ENCODE assay signal across 8 cellular contexts in genomic region chr3:58333206-58334012, GRCh38. TPM values are rescaled to one million over a fixed set of nuclear protein-coding genes. Genes with fewer than 3 reads are reported as not detected.
DNase-seq lines count a peak whose midpoint lies in the region; ATAC-seq and TF ChIP-seq lines count a peak whose summit lies in the region.

No MANE protein-coding gene starts in this region.

- H3K27me3 ChIP-seq in CD4-positive, alpha-beta T cell (ENCODE audit: control insufficient read depth, insufficient read depth, low read length): no peaks in the 10 kb centered on the region
- no peaks in the 10 kb centered on the region for H3K27me3 ChIP-seq in kidney epithelial cell (ENCODE audit: control insufficient read depth, insufficient read depth, low read length)

- no peaks in the 10 kb centered on the region for H3K36me3 ChIP-seq in kidney epithelial cell (ENCODE audit: control insufficient read depth, insufficient read depth, low read length)

- H3K27ac Mint-ChIP-seq in CD4-positive, alpha-beta T cell: peak overlapping the region; percentile 73
- peak overlapping the region; percentile 84 to 91 for H3K27ac Mint-ChIP-seq in T-cell

- no peaks in the 10 kb centered on the region for H3K9me3 Mint-ChIP-seq in CD4-positive, alpha-beta T cell
- no peaks in the 10 kb centered on the region for H3K9me3 Mint-ChIP-seq in T-cell

- CTCF ChIA-PET in CD4-positive, alpha-beta T cell (lab: Charles Lee): interaction anchor here (0.6 to 5.9 kb wide), 3 partner anchors 27 to 158 kb away, joined by 3 to 37 read pairs (median 24); partner anchors contain the start of genes HTD2, KCTD6 and RPP14
- CTCF ChIA-PET in T-cell (lab: Charles Lee): interaction anchor here (0.6 to 1.7 kb wide), 11 partner anchors 11 to 158 kb away, joined by 3 to 10 read pairs (median 3); partner anchors contain the start of genes HTD2 (in 1 of the 2), KCTD6 (in 1 of the 2) and RPP14 (in 1 of the 2)

- H3K27me3 Mint-ChIP-seq in CD4-positive, alpha-beta T cell: no peaks in the 10 kb centered on the region
- no peaks in the 10 kb centered on the region for H3K27me3 Mint-ChIP-seq in T-cell

- peak overlapping the region; percentile 99 for H3K4me3 Mint-ChIP-seq in CD4-positive, alpha-beta T cell
- H3K4me3 Mint-ChIP-seq in T-cell: peak overlapping the region; percentile 94 to 100 (median 99)

- peak; percentile 42 for ATAC-seq in CD4-positive, alpha-beta T cell (ENCODE audit: poor library complexity)
- ATAC-seq in GM19395 (IDR thresholded peaks at IDR 0.05; ENCODE audit: unreplicated experiment) (peak; percentile 45), HG03457 (IDR thresholded peaks at IDR 0.05; ENCODE audit: unreplicated experiment) (peak; percentile 29), T-cell (replicated peaks in 1 of 4) (peak; percentile 25 to 54 (median 44))

- DNase-seq in CD4-positive, alpha-beta T cell: peak in 4 of 10 experiments; percentile 2 to 12 (median 7)
- DNase-seq in T-cell: peak in 11 of 34 experiments; percentile 7 to 28 (median 14)
- DNase-seq in cardiac fibroblast (ENCODE audit: low read depth in 2 of 2): peak; percentile 33 to 42
- no peak for DNase-seq in kidney epithelial cell (ENCODE audit: low read depth)
- peak; percentile 25 for DNase-seq in stimulated activated CD4-positive, alpha-beta T cell treated with anti-CD3 and anti-CD28 coated beads, Interleukin-1b, Interleukin-23, amount 100 ng/mL, for 48 hours
- no peak for DNase-seq in NCI-H2081 treated with DMSO at 0.1 percent for 48 hours (lab: John Stamatoyannopoulos, UW)

- H3K4me3 ChIP-seq in cardiac fibroblast (replicated peaks in 1 of 2; ENCODE audit: low read depth in 2 of 2, low read length in 2 of 2) (peak overlapping the region; percentile 77 to 82), kidney epithelial cell (ENCODE audit: low read depth, low read length) (peak overlapping the region; percentile 73)

- no peaks in the 10 kb centered on the region for H3K9me3 ChIP-seq in CD4-positive, alpha-beta T cell (ENCODE audit: control insufficient read depth, low read length)

- no peak overlapping the region for H3K27ac ChIP-seq in CD4-positive, alpha-beta T cell (ENCODE audit: low read depth, low read length)

- POLR2A ChIA-PET in CD4-positive, alpha-beta T cell (lab: Charles Lee): interaction anchor here (0.7 to 3.3 kb wide), 4 partner anchors 9 to 159 kb away, joined by 3 to 36 read pairs (median 16); partner anchors contain the start of genes HTD2, KCTD6 and RPP14
- POLR2A ChIA-PET in T-cell (lab: Charles Lee): interaction anchor here (0.6 to 0.7 kb wide), 2 partner anchors 34 to 151 kb away, joined by 4 to 6 read pairs; no protein-coding TSS in a partner anchor

- no peak for TF ChIP-seq CTCF in CD4-positive, alpha-beta T cell (IDR thresholded peaks at IDR 0.05)
- TF ChIP-seq CTCF in cardiac fibroblast (IDR thresholded peaks at IDR 0.05; ENCODE audit: low read depth, low read length) (no peak), kidney epithelial cell (IDR thresholded peaks at IDR 0.05; ENCODE audit: insufficient read depth, low read length, poor library complexity, severe bottlenecking) (peak; percentile 18)

- intact Hi-C loops in CD4-positive, alpha-beta T cell (cut with DNase I, micrococcal nuclease): loop anchor here (2.0 to 5.0 kb wide), 2 partner anchors 27 to 99 kb away; partner anchors contain the start of genes HTD2 (in 2 of the 2), RPP14 (in 2 of the 2) and PDHB (in 1 of the 2)

- peaks cover 39% of the 10 kb centered on the region for H3K4me1 Mint-ChIP-seq in CD4-positive, alpha-beta T cell (ENCODE audit: low read depth)
- peaks cover 36 to 43% (median 39%) of the 10 kb centered on the region in 3 donors for H3K4me1 Mint-ChIP-seq in T-cell

- peaks cover 6% of the 10 kb centered on the region for H3K36me3 Mint-ChIP-seq in CD4-positive, alpha-beta T cell (ENCODE audit: low read depth)
- H3K36me3 Mint-ChIP-seq in T-cell: peaks cover 5% of the 10 kb centered on the region

RNA-seq across cellular contexts. Expression of gene PXK, which starts 0.7 kb away (rescaled TPM):
- 10 to 100 TPM; 12.5 to 14.8 TPM for total RNA-seq in CD4-positive, alpha-beta T cell
- total RNA-seq in T-cell (10 to 100 TPM; 17.4 to 23.0 (median 21.8) TPM), kidney epithelial cell (13.2 and 17.9 TPM in 2 replicates)

RNA-seq across cellular contexts. Expression of gene HTD2, which starts 27.1 kb away (rescaled TPM):
- total RNA-seq in CD4-positive, alpha-beta T cell: 1 to 10 TPM; 7.2 to 7.3 TPM
- 10 to 100 TPM in 1 of 5 donors, 1 to 10 TPM in 4; 7.3 to 10.0 (median 8.8) TPM for total RNA-seq in T-cell
- 5.3 and 8.9 TPM in 2 replicates for total RNA-seq in kidney epithelial cell

RNA-seq across cellular contexts. Expression of gene RPP14, which starts 27.4 kb away (rescaled TPM):
- total RNA-seq in CD4-positive, alpha-beta T cell: 10 to 100 TPM; 17.7 to 19.7 TPM
- total RNA-seq in T-cell (10 to 100 TPM; 13.1 to 15.7 (median 13.9) TPM), kidney epithelial cell (11.4 and 15.1 TPM in 2 replicates)

Comparison
In these comparisons a context has a peak if more than half of its experiments do, and no peak if none do; other contexts are left out.
1. DNase-seq: peak in cardiac fibroblast (2 of 2) and stimulated activated CD4-positive, alpha-beta T cell treated with anti-CD3 and anti-CD28 coated beads, Interleukin-1b, Interleukin-23, amount 100 ng/mL, for 48 hours (single experiment); none in kidney epithelial cell (single experiment) and NCI-H2081 treated with DMSO at 0.1 percent for 48 hours (single experiment).
2. Peak in every context shown above with its lines, with median percentiles within 50 percentile points of each other: ATAC-seq.